Comparison of ENCODE assay signal across 16 cellular contexts in the genomic region with DNA sequence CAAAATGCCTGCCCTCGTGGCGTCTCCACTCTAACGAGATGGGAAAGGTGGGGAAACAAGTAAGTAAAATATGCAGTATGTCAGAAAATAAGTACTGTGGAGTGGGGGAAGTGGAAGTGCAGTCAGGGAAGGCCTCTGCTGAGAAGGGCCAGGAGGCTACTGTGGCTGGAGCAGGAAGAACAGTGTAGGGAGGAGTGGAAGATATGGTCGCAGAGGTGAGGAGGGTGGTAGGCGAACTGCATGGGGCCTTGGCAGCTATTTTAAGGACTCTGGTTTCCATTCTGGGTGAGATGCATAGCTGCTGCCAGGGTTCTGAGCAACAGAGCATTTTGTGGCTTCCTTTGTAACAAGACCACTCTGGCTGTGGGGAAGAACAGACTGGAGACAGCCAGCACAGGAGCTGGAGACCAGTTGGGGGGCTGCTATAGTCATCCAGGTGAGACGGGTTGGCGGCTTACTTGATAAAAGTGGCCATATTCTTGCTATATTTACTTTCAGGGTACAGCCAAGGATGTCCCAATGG. TPM values are rescaled to one million over a fixed set of nuclear protein-coding genes. Genes with fewer than 3 reads are reported as not detected.
DNase-seq lines count a peak whose midpoint lies in the region; ATAC-seq and TF ChIP-seq lines count a peak whose summit lies in the region.
"Had no signal": no experiment of that assay in that cellular context is flagged by ENCODE, and none has a peak within 500 bp of the region (broad histone marks: within the 10 kb centered on the region; RNA-seq: fewer than 3 reads in every experiment).

No MANE protein-coding gene starts in this region.

- H3K4me3 Mint-ChIP-seq in activated naive CD4-positive, alpha-beta T cell treated with anti-CD3 and anti-CD28 coated beads, Interleukin-2, amount 50 U/mL, for 24 hours = peak overlapping the region; percentile 78
- H3K4me3 Mint-ChIP-seq in endodermal cell = no peak overlapping the region
- H3K4me3 Mint-ChIP-seq: HFFc6 had no signal

- no peaks in the 10 kb centered on the region for H3K27me3 Mint-ChIP-seq in activated naive CD4-positive, alpha-beta T cell treated with anti-CD3 and anti-CD28 coated beads, Interleukin-2, amount 50 U/mL, for 24 hours
- no peaks in the 10 kb centered on the region for H3K27me3 Mint-ChIP-seq in endodermal cell (ENCODE audit: insufficient read depth)

- H3K27me3 ChIP-seq in endodermal cell (ENCODE audit: control insufficient read depth, insufficient read depth, low read length, poor library complexity, severe bottlenecking) (no peaks in the 10 kb centered on the region), stomach (no peaks in the 10 kb centered on the region), body of pancreas (no peaks in the 10 kb centered on the region)

- intact Hi-C loops in stomach (cut with DNase I; ENCODE audit: low total_unique reads) = no loop called here
- intact Hi-C loops in body of pancreas (cut with DNase I) = no loop called here

- 94 to 100% methylated on average over 5 to 7 of the region's 7 CpGs for WGBS in endodermal cell (ENCODE audit: insufficient coverage in 1 of 2, insufficient read length in 1 of 2), 2 experiments
- WGBS in stomach, 5 donors = 79 to 91% (median 81%) methylated on average over 7 of the region's 7 CpGs
- WGBS in body of pancreas, 2 donors = 72 to 87% methylated on average over 7 of the region's 7 CpGs

- H3K9me3 Mint-ChIP-seq in activated naive CD4-positive, alpha-beta T cell treated with anti-CD3 and anti-CD28 coated beads, Interleukin-2, amount 50 U/mL, for 24 hours = no peaks in the 10 kb centered on the region
- no peaks in the 10 kb centered on the region for H3K9me3 Mint-ChIP-seq in endodermal cell
- H3K9me3 Mint-ChIP-seq: HFFc6 had no signal

- no peaks in the 10 kb centered on the region for H3K9me3 ChIP-seq in endodermal cell (ENCODE audit: control insufficient read depth, low read length)
- H3K9me3 ChIP-seq in stomach = no peaks in the 10 kb centered on the region
- H3K9me3 ChIP-seq in body of pancreas = no peaks in the 10 kb centered on the region

- TF ChIP-seq CTCF in endodermal cell (conservative IDR thresholded peaks at IDR 0.05) = no peak
- TF ChIP-seq CTCF in stomach (IDR thresholded peaks at IDR 0.05) = no peak
- no peak for TF ChIP-seq CTCF in body of pancreas (IDR thresholded peaks at IDR 0.05)

- peaks cover 9% of the 10 kb centered on the region for H3K36me3 Mint-ChIP-seq in activated naive CD4-positive, alpha-beta T cell treated with anti-CD3 and anti-CD28 coated beads, Interleukin-2, amount 50 U/mL, for 24 hours
- peaks cover 1% of the 10 kb centered on the region for H3K36me3 Mint-ChIP-seq in endodermal cell (ENCODE audit: low read depth)

- H3K4me1 ChIP-seq in endodermal cell (ENCODE audit: control insufficient read depth, insufficient read depth, low read length) (peaks cover 29% of the 10 kb centered on the region), stomach (peaks cover 10 to 70% (median 51%) of the 10 kb centered on the region in 4 donors), body of pancreas (peaks cover 23% of the 10 kb centered on the region)

- H3K36me3 ChIP-seq in endodermal cell (ENCODE audit: control insufficient read depth, insufficient read depth, low read length) (peaks cover 6% of the 10 kb centered on the region), stomach (no peaks in the 10 kb centered on the region), body of pancreas (replicated peaks in 1 of 2; ENCODE audit: insufficient read depth in 1 of 2, low read depth in 2 of 2) (no peaks in the 10 kb centered on the region)

- H3K9ac ChIP-seq in endodermal cell (ENCODE audit: extremely low read depth, low read length, poor library complexity, severe bottlenecking) = no peak overlapping the region

- TF ChIP-seq POLR2A in stomach (IDR thresholded peaks at IDR 0.05) = no peak
- no peak for TF ChIP-seq POLR2A in body of pancreas (IDR thresholded peaks at IDR 0.05)

- H3K4me1 Mint-ChIP-seq in activated naive CD4-positive, alpha-beta T cell treated with anti-CD3 and anti-CD28 coated beads, Interleukin-2, amount 50 U/mL, for 24 hours = peaks cover 96% of the 10 kb centered on the region
- peaks cover 45% of the 10 kb centered on the region for H3K4me1 Mint-ChIP-seq in endodermal cell

- DNase-seq in activated naive CD4-positive, alpha-beta T cell treated with Interleukin-2 at 50 U/mL for 16 hours = no peak
- DNase-seq in SKM-1 (lab: John Stamatoyannopoulos, UW; ENCODE audit: unreplicated experiment) = peak; percentile 48
- no peak for DNase-seq in endodermal cell
- no peak for DNase-seq in stomach
- no peak for DNase-seq in activated gamma-delta T cell (lab: John Stamatoyannopoulos, UW)
- DNase-seq in body of pancreas = no peak
- DNase-seq: AML-193, caudate nucleus, HFFc6, kidney, NCI-H226, occipital lobe, RPMI8226, substantia nigra had no signal

- H3K27ac ChIP-seq in endodermal cell (ENCODE audit: low read depth, low read length) = no peak overlapping the region
- H3K27ac ChIP-seq in stomach = peak overlapping the region in 3 of 5 donors; percentile 1 to 23 (median 16)
- H3K27ac ChIP-seq in body of pancreas = no peak overlapping the region

- H3K4me3 ChIP-seq in endodermal cell (ENCODE audit: low read length) (peak overlapping the region; percentile 53), stomach (no peak overlapping the region), body of pancreas (no peak overlapping the region)

- H3K27ac Mint-ChIP-seq in activated naive CD4-positive, alpha-beta T cell treated with anti-CD3 and anti-CD28 coated beads, Interleukin-2, amount 50 U/mL, for 24 hours = peak overlapping the region; percentile 98
- H3K27ac Mint-ChIP-seq in endodermal cell = no peak overlapping the region
- H3K27ac Mint-ChIP-seq: HFFc6 had no signal

- ATAC-seq in body of pancreas = no peak
- no peak for ATAC-seq in activated CD4-positive, CD25-positive, alpha-beta regulatory T cell treated with anti-CD3 and anti-CD28 coated beads, Interleukin-2, amount 50 U/mL, for 24 hours

- TF ChIP-seq EP300 in stomach (IDR thresholded peaks at IDR 0.05) = no peak

RNA-seq across cellular contexts. Expression of a gene that starts 42.7 kb away (rescaled TPM):
- total RNA-seq in endodermal cell (10 to 100 TPM; 23.1 to 27.4 TPM), stomach (100 to 1,000 TPM in 2 of 5 donors, 10 to 100 TPM in 3; 32.7 to 137 (median 80.2) TPM), body of pancreas (10 to 100 TPM; 32.2 to 60.6 TPM)
- polyA plus RNA-seq in endodermal cell (2013, experiment 1 of 2) = 20.3 TPM
- 17.8 TPM for polyA plus RNA-seq in endodermal cell (2013, experiment 2 of 2)
- polyA plus RNA-seq in stomach = 10 to 100 TPM; 29.6 to 51.5 (median 30.6) TPM

Comparison
In these comparisons a context has a peak if more than half of its experiments do, and no peak if none do; other contexts are left out.
1. H3K27ac ChIP-seq: peak in stomach (3 of 5); none in endodermal cell (single experiment) and body of pancreas (0 of 4).